1 cellular context compared by ENCODE assay signal in the genomic region with DNA sequence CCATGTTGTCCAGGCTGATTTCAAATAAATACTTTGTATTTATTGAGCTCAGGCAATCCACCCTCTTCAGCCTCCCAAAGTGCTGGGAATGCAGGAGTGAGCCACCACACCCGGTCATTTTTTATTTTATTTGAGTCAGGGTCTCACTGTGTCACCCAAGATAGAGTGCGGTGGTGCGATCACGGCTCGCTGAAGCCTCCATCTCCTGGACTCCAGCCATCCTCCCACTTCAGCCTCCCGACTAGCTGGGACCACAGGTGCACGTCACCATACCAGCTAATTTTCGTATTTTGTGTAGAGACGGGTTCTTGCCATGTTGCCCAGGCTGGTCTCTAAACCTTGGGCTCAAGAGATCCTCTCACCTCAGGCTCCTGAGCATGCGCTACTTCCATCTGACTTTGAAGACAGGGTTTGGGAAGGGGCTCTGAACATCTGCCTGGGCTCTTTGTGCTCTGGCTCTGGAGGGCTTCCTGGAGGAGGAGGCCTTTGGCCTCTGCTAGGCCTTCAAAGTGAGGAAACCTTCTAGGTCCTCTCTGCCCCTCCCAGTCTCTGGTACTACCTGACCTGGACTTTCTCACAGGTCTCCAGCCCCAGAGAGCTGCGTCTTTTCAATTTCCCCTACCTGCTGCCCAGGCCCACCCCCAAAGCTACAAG.
TF ChIP-seq lines count a peak whose summit lies in the region.

No MANE protein-coding gene starts in this region.

TF ChIP-seq in H1, 55 proteins besides CTCF, POLR2A, EP300 and RAD21:
- TF ChIP-seq CEBPB (IDR thresholded peaks at IDR 0.05; ENCODE audit: low read depth, low read length) (no peak), GABPA (IDR thresholded peaks at IDR 0.05; ENCODE audit: borderline replicate concordance, insufficient read depth, low read length) (no peak)
